ENCODE assay signal across 10 cellular contexts in genomic region chr5:126414874-126415502, GRCh38. TPM values are rescaled to one million over a fixed set of nuclear protein-coding genes. Genes with fewer than 3 reads are reported as not detected.
DNase-seq lines count a peak whose midpoint lies in the region; ATAC-seq, FAIRE-seq and TF ChIP-seq lines count a peak whose summit lies in the region.
"Had no signal": no experiment of that assay in that cellular context is flagged by ENCODE, and none has a peak within 500 bp of the region (broad histone marks: within the 10 kb centered on the region; RNA-seq: fewer than 3 reads in every experiment).

No MANE protein-coding gene starts in this region.

- WGBS in pancreas, 2 donors, result 74 to 75% methylated on average over 1 of the region's 1 CpG

- ATAC-seq in pancreas (peak in 3 of 4 donors; percentile 53 to 72 (median 67)), HG03097 (IDR thresholded peaks at IDR 0.05; ENCODE audit: low FRiP score, unreplicated experiment) (no peak)
- ATAC-seq: activated CD8-positive, alpha-beta T cell treated with anti-CD3 and anti-CD28 coated beads, Interleukin-2, amount 10 ng/mL, durations not matched to agents 7 days and 5 days had no signal

- intact Hi-C loops in pancreas (cut with DNase I), result no loop called here

- peak; percentile 78 for FAIRE-seq in pancreas (lab: Jason Lieb, UNC)

- no peak overlapping the region for H3K4me3 ChIP-seq in pancreas

- H3K4me1 ChIP-seq in pancreas, result peaks cover 0 to 7% (median 0%) of the 10 kb centered on the region in 3 donors

- H3K27ac ChIP-seq in angular gyrus (ENCODE audit: low read depth, low read length) (peak overlapping the region; percentile 56), pancreas (no peak overlapping the region)

- H3K27me3 ChIP-seq in pancreas, result no peaks in the 10 kb centered on the region

- TF ChIP-seq CTCF in pancreas (IDR thresholded peaks at IDR 0.05), result no peak

- H3K9me3 ChIP-seq in pancreas, result no peaks in the 10 kb centered on the region

- no peaks in the 10 kb centered on the region for H3K36me3 ChIP-seq in pancreas

- peak; percentile 70 for DNase-seq in AG08395 (ENCODE audit: low spot score)
- peak; percentile 76 for DNase-seq in globus pallidus (ENCODE audit: low spot score)
- peak in 2 of 6 donors; percentile 6 to 16 for DNase-seq in pancreas
- no peak for DNase-seq in KG1 (lab: John Stamatoyannopoulos, UW)
- DNase-seq in stimulated activated naive CD4-positive, alpha-beta T cell (lab: John Stamatoyannopoulos, UW), result no peak
- DNase-seq in stimulated activated CD4-positive, alpha-beta T cell treated with anti-CD3 and anti-CD28 coated beads, Interleukin-12 subunit alpha, Interleukin-12 subunit beta, amount 100 ng/mL, for 4 hours, result no peak
- DNase-seq: activated CD8-positive, alpha-beta T cell treated with anti-CD3 and anti-CD28 coated beads, Interleukin-2, amount 10 ng/mL, durations not matched to agents 7 days and 5 days; NCI-H2029 treated with DMSO at 0.1 percent for 48 hours had no signal

RNA-seq across cellular contexts. Expression of gene GRAMD2B, which starts 8.2 kb away (rescaled TPM):
- total RNA-seq in pancreas, result 10 to 100 TPM in 1 of 6 donors, 1 to 10 TPM in 5; 4.5 to 10.3 (median 6.5) TPM
- 10 to 100 TPM in 1 of 2 donors, 1 to 10 TPM in 1; 4.4 to 11.8 TPM for polyA plus RNA-seq in pancreas

Comparison
In these comparisons a context has a peak if more than half of its experiments do, and no peak if none do; other contexts are left out.
1. DNase-seq: peak in AG08395 (single experiment) and globus pallidus (single experiment); none in KG1 (single experiment), stimulated activated naive CD4-positive, alpha-beta T cell (0 of 6) and stimulated activated CD4-positive, alpha-beta T cell treated with anti-CD3 and anti-CD28 coated beads, Interleukin-12 subunit alpha, Interleukin-12 subunit beta, amount 100 ng/mL, for 4 hours (single experiment).